Comparison of ENCODE assay signal across 24 cellular contexts in genomic region chr5:137488516-137488915, GRCh38. TPM values are rescaled to one million over a fixed set of nuclear protein-coding genes. Genes with fewer than 3 reads are reported as not detected.
DNase-seq lines count a peak whose midpoint lies in the region; ATAC-seq lines count a peak whose summit lies in the region.
"Had no signal": no experiment of that assay in that cellular context is flagged by ENCODE, and none has a peak within 500 bp of the region (broad histone marks: within the 10 kb centered on the region; RNA-seq: fewer than 3 reads in every experiment).

No MANE protein-coding gene starts in this region.

- no peak overlapping the region for H3K4me3 Mint-ChIP-seq in natural killer cell treated with Interleukin-12 subunit alpha and Interleukin-12 subunit beta and Interleukin-15 and Interleukin-18, amount 100 ng/mL, for 72 hours
- H3K4me3 Mint-ChIP-seq: CD4-positive, alpha-beta T cell had no signal

- H3K27ac ChIP-seq in caudate nucleus (ENCODE audit: low read depth, low read length): peak overlapping the region; percentile 27
- H3K27ac ChIP-seq: BLaER1 treated with 17β-estradiol and CSF1 and Interleukin-3, amounts not matched to agents 10 nM and 100 nM; PC-9; SJCRH30 had no signal

- H3K27me3 Mint-ChIP-seq in natural killer cell treated with Interleukin-12 subunit alpha and Interleukin-12 subunit beta and Interleukin-15 and Interleukin-18, amount 100 ng/mL, for 72 hours: peaks cover 6 to 22% of the 10 kb centered on the region in 2 donors

- H3K4me1 Mint-ChIP-seq in natural killer cell treated with Interleukin-12 subunit alpha and Interleukin-12 subunit beta and Interleukin-15 and Interleukin-18, amount 100 ng/mL, for 72 hours (ENCODE audit: low read depth in 2 of 2): no peaks in the 10 kb centered on the region

- no peaks in the 10 kb centered on the region for H3K36me3 Mint-ChIP-seq in natural killer cell treated with Interleukin-12 subunit alpha and Interleukin-12 subunit beta and Interleukin-15 and Interleukin-18, amount 100 ng/mL, for 72 hours

- ATAC-seq in HG02623 (IDR thresholded peaks at IDR 0.05; ENCODE audit: unreplicated experiment): no peak
- no peak for ATAC-seq in natural killer cell treated with Interleukin-12 subunit alpha and Interleukin-12 subunit beta and Interleukin-15 and Interleukin-18, amount 100 ng/mL, for 72 hours
- ATAC-seq: HepG2, Right ventricle myocardium inferior, SK-N-SH treated with all-trans-retinoic acid at 6 μM for 48 hours had no signal

- DNase-seq in DMS79 treated with DMSO at 0.1 percent for 48 hours (lab: John Stamatoyannopoulos, UW) (peak; percentile 15), NCI-H345 (lab: John Stamatoyannopoulos, UW) (peak; percentile 34), caudate nucleus (lab: John Stamatoyannopoulos, UW) (peak in 2 of 61 donors; percentile 6 to 21), left kidney (ENCODE audit: low read depth, low spot score) (peak; percentile 24), HCEC 1CT (no peak), NCI-H2171 treated with DMSO at 0.1 percent for 48 hours (lab: John Stamatoyannopoulos, UW) (no peak)
- no peak for DNase-seq in natural killer cell treated with Interleukin-12 subunit alpha and Interleukin-12 subunit beta and Interleukin-15 and Interleukin-18, amount 100 ng/mL, for 72 hours (ENCODE audit: low spot score)
- DNase-seq: AML-193; Caco-2; CD4-positive, alpha-beta T cell; DMS 273 treated with DMSO at 0.1 percent for 48 hours; Karpas-422; NCI-H1105; NCI-H1436 treated with DMSO at 0.1 percent for 48 hours; NCI-H1930; NCI-H446; NCI-H524 treated with DMSO at 0.1 percent for 48 hours; SJCRH30 had no signal

- H3K9me3 Mint-ChIP-seq in natural killer cell treated with Interleukin-12 subunit alpha and Interleukin-12 subunit beta and Interleukin-15 and Interleukin-18, amount 100 ng/mL, for 72 hours: no peaks in the 10 kb centered on the region
- H3K9me3 Mint-ChIP-seq: CD4-positive, alpha-beta T cell had no signal

- no peak overlapping the region for H3K27ac Mint-ChIP-seq in natural killer cell treated with Interleukin-12 subunit alpha and Interleukin-12 subunit beta and Interleukin-15 and Interleukin-18, amount 100 ng/mL, for 72 hours
- H3K27ac Mint-ChIP-seq: CD4-positive, alpha-beta T cell had no signal

RNA-seq across cellular contexts. Expression of gene SPOCK1, which starts 10.6 kb away (rescaled TPM):
- total RNA-seq in natural killer cell treated with Interleukin-12 subunit alpha and Interleukin-12 subunit beta and Interleukin-15 and Interleukin-18, amount 100 ng/mL, for 72 hours: not detected
- total RNA-seq: Caco-2; CD4-positive, alpha-beta T cell had no signal

Comparison
In these comparisons a context has a peak if more than half of its experiments do, and no peak if none do; other contexts are left out.
1. DNase-seq: peak in DMS79 treated with DMSO at 0.1 percent for 48 hours (single experiment), NCI-H345 (single experiment) and left kidney (single experiment); none in HCEC 1CT (single experiment), NCI-H2171 treated with DMSO at 0.1 percent for 48 hours (single experiment) and natural killer cell treated with Interleukin-12 subunit alpha and Interleukin-12 subunit beta and Interleukin-15 and Interleukin-18, amount 100 ng/mL, for 72 hours (single experiment).